13 cellular contexts compared by ENCODE assay signal in the genomic region with DNA sequence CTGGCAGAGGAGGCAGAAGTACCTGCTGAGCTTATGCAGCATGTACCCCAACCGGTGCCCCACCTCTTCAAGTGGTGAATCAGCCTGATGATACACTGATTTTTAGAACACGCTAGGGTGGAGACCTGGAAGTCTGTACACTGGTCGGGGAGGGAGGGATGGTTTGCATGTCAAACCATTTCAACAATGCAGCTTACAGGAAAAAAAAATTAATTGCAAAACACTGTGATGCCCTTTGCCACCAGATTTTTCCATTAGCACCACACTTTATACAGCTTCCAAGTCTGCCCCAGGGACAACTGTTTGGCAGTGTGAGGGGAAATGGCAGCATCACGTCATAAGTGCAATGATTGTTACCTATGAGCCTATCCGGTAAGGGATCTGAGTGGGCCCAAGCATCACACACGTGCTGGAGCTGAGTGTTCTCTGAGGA.
DNase-seq lines count a peak whose midpoint lies in the region; ATAC-seq and TF ChIP-seq lines count a peak whose summit lies in the region.
"Had no signal": no experiment of that assay in that cellular context is flagged by ENCODE, and none has a peak within 500 bp of the region (broad histone marks: within the 10 kb centered on the region; RNA-seq: fewer than 3 reads in every experiment).

No MANE protein-coding gene starts in this region.

- H3K9me3 ChIP-seq in ascending aorta: no peaks in the 10 kb centered on the region
- no peaks in the 10 kb centered on the region for H3K9me3 ChIP-seq in psoas muscle
- H3K9me3 ChIP-seq in CD8-positive, alpha-beta T cell (ENCODE audit: low read length): no peaks in the 10 kb centered on the region

- CTCF ChIA-PET in CD8-positive, alpha-beta T cell (lab: Charles Lee): no interaction called here

- no peaks in the 10 kb centered on the region for H3K9me3 Mint-ChIP-seq in CD8-positive, alpha-beta T cell
- H3K9me3 Mint-ChIP-seq: activated naive CD4-positive, alpha-beta T cell treated with anti-CD3 and anti-CD28 coated beads, Interleukin-2, amount 10 ng/mL, durations not matched to agents 7 days and 5 days had no signal

- no peaks in the 10 kb centered on the region for H3K4me1 Mint-ChIP-seq in CD8-positive, alpha-beta T cell (ENCODE audit: low read depth)
- H3K4me1 Mint-ChIP-seq: activated naive CD4-positive, alpha-beta T cell treated with anti-CD3 and anti-CD28 coated beads, Interleukin-2, amount 10 ng/mL, durations not matched to agents 7 days and 5 days had no signal

- intact Hi-C loops in ascending aorta (cut with DNase I): loop anchor here (2.0 kb wide), 2 partner anchors 20 to 48 kb away; no protein-coding TSS in a partner anchor
- intact Hi-C loops in psoas muscle (cut with DNase I): loop anchor here (5.0 kb wide), 2 partner anchors 34 to 64 kb away; no protein-coding TSS in a partner anchor
- intact Hi-C loops in CD8-positive, alpha-beta T cell (cut with DNase I, micrococcal nuclease): no loop called here

- WGBS in psoas muscle, 3 donors: 32 to 46% (median 40%) methylated on average over 6 of the region's 6 CpGs

- POLR2A ChIA-PET in CD8-positive, alpha-beta T cell (lab: Charles Lee): interaction anchor here (0.8 kb wide), 1 partner anchor 70 kb away, joined by 3 read pairs; no protein-coding TSS in a partner anchor

- peak; percentile 83 for DNase-seq in AG10803 (ENCODE audit: low read depth)
- peak in 1 of 2 donors; percentile 91 for DNase-seq in ascending aorta (ENCODE audit: low spot score in 2 of 2)
- DNase-seq in foreskin keratinocyte: peak; percentile 78 to 92
- DNase-seq in psoas muscle: no peak
- no peak for DNase-seq in pons (ENCODE audit: low spot score)
- DNase-seq in CD8-positive, alpha-beta T cell: no peak
- DNase-seq in kidney glomerular epithelial cell (lab: John Stamatoyannopoulos, UW): no peak
- DNase-seq: activated naive CD4-positive, alpha-beta T cell treated with anti-CD3 and anti-CD28 coated beads, Interleukin-2, amount 10 ng/mL, durations not matched to agents 7 days and 5 days; NCI-H774; stimulated activated naive CD4-positive, alpha-beta T cell treated with Interleukin-2 at 50 U/mL for 16 hours had no signal

- H3K27me3 ChIP-seq in ascending aorta (no peaks in the 10 kb centered on the region), foreskin keratinocyte (no peaks in the 10 kb centered on the region), psoas muscle (ENCODE audit: insufficient read depth in 3 of 3, low read length in 2 of 3) (no peaks in the 10 kb centered on the region)
- no peaks in the 10 kb centered on the region for H3K27me3 ChIP-seq in CD8-positive, alpha-beta T cell (ENCODE audit: insufficient read depth, low read length)

- H3K27me3 Mint-ChIP-seq in CD8-positive, alpha-beta T cell (ENCODE audit: low read depth): no peaks in the 10 kb centered on the region
- H3K27me3 Mint-ChIP-seq: activated naive CD4-positive, alpha-beta T cell treated with anti-CD3 and anti-CD28 coated beads, Interleukin-2, amount 10 ng/mL, durations not matched to agents 7 days and 5 days had no signal

- no peak overlapping the region for H3K4me3 Mint-ChIP-seq in CD8-positive, alpha-beta T cell
- H3K4me3 Mint-ChIP-seq: activated naive CD4-positive, alpha-beta T cell treated with anti-CD3 and anti-CD28 coated beads, Interleukin-2, amount 10 ng/mL, durations not matched to agents 7 days and 5 days; B cell had no signal

- H3K4me3 ChIP-seq in AG10803 (ENCODE audit: low read length): peak overlapping the region; percentile 26
- H3K4me3 ChIP-seq in ascending aorta: peak overlapping the region; percentile 35 to 59
- no peak overlapping the region for H3K4me3 ChIP-seq in psoas muscle
- H3K4me3 ChIP-seq in CD8-positive, alpha-beta T cell (ENCODE audit: low read depth, low read length): no peak overlapping the region

- H3K4me1 ChIP-seq in ascending aorta (peaks cover 12 to 44% of the 10 kb centered on the region in 2 donors), foreskin keratinocyte (peaks cover 29% of the 10 kb centered on the region), psoas muscle (peaks cover 38% of the 10 kb centered on the region)
- H3K4me1 ChIP-seq in CD8-positive, alpha-beta T cell (ENCODE audit: insufficient read depth, low read length): no peaks in the 10 kb centered on the region

- H3K36me3 ChIP-seq in ascending aorta: peaks cover 0 to 4% of the 10 kb centered on the region in 2 donors
- H3K36me3 ChIP-seq in psoas muscle (ENCODE audit: insufficient read depth in 1 of 2, low read depth in 1 of 2): no peaks in the 10 kb centered on the region
- no peaks in the 10 kb centered on the region for H3K36me3 ChIP-seq in CD8-positive, alpha-beta T cell (ENCODE audit: insufficient read depth, low read length)

- no peak for TF ChIP-seq CTCF in AG10803 (conservative IDR thresholded peaks at IDR 0.05; ENCODE audit: low read length)
- no peak for TF ChIP-seq CTCF in ascending aorta (IDR thresholded peaks at IDR 0.05)
- no peak for TF ChIP-seq CTCF in foreskin keratinocyte (conservative IDR thresholded peaks at IDR 0.05)
- no peak for TF ChIP-seq CTCF in psoas muscle (IDR thresholded peaks at IDR 0.05)
- no peak for TF ChIP-seq CTCF in CD8-positive, alpha-beta T cell (IDR thresholded peaks at IDR 0.05)

- ATAC-seq in foreskin keratinocyte (peak; percentile 88), psoas muscle (peak in 3 of 4 donors; percentile 62 to 75 (median 64)), GM18907 (IDR thresholded peaks at IDR 0.05; ENCODE audit: unreplicated experiment) (no peak)
- no peak for ATAC-seq in CD8-positive, alpha-beta T cell
- ATAC-seq: HCT116 had no signal

- no peak overlapping the region for H3K27ac Mint-ChIP-seq in CD8-positive, alpha-beta T cell
- H3K27ac Mint-ChIP-seq: activated naive CD4-positive, alpha-beta T cell treated with anti-CD3 and anti-CD28 coated beads, Interleukin-2, amount 10 ng/mL, durations not matched to agents 7 days and 5 days; B cell had no signal

- no peaks in the 10 kb centered on the region for H3K36me3 Mint-ChIP-seq in CD8-positive, alpha-beta T cell
- H3K36me3 Mint-ChIP-seq: activated naive CD4-positive, alpha-beta T cell treated with anti-CD3 and anti-CD28 coated beads, Interleukin-2, amount 10 ng/mL, durations not matched to agents 7 days and 5 days had no signal

- H3K27ac ChIP-seq in ascending aorta (peak overlapping the region; percentile 86 to 95), foreskin keratinocyte (peak overlapping the region; percentile 87), psoas muscle (peak overlapping the region; percentile 77)
- no peak overlapping the region for H3K27ac ChIP-seq in CD8-positive, alpha-beta T cell (ENCODE audit: low read depth, low read length)

Comparison
In these comparisons a context has a peak if more than half of its experiments do, and no peak if none do; other contexts are left out.
1. DNase-seq: peak in AG10803 (single experiment) and foreskin keratinocyte (2 of 2); none in psoas muscle (0 of 2), pons (single experiment), CD8-positive, alpha-beta T cell (0 of 7) and kidney glomerular epithelial cell (single experiment).
2. H3K4me3 ChIP-seq: peak in AG10803 (single experiment) and ascending aorta (2 of 2); none in psoas muscle (single experiment) and CD8-positive, alpha-beta T cell (single experiment).
3. ATAC-seq: peak in foreskin keratinocyte (single experiment) and psoas muscle (3 of 4); none in GM18907 (single experiment) and CD8-positive, alpha-beta T cell (single experiment).
4. intact Hi-C loops: an anchor here in ascending aorta (2.0 kb wide) and psoas muscle (5.0 kb wide); none called in CD8-positive, alpha-beta T cell.